In the genomic region with DNA sequence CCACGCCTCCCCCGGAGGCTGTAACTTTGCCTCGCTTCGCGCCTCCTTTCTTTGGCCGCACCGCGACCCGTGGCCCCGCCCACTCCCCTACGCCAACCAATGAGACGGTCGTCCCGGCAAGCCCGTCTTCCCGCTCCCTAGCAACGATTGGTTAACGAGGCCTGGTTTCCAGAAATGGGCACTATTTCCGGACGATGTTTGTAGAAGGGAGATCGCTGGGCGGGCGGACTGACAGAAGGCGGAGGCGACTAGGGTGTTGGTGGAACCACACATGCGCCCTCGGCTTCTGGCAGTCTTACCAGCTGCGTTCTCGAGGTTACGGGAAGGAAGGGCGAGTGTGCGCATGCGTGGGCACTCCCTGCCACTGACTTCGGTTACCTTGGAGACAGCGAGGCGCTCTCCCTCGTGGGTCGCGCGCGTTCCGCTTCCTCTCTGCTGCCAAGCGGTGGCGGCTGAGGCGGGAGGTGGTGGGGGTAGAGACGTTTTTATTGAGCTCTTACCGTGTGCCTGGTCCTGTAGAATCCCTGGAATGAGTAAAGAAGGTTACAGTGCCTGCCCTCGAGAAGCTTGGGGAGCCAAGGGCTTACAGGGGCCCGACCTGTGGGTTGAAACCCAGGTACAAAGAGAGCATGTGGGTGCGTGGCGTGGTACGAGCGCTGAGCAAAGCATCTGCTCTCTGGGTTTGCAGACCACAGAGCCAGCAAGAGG, we compare ENCODE assay signal across 1 cellular context.
TF ChIP-seq lines count a peak whose summit lies in the region.

No MANE protein-coding gene starts in this region.

TF ChIP-seq in HepG2, 621 proteins besides CTCF, POLR2A, EP300 and RAD21 (continued from another document and continues in another):
- TF ChIP-seq, protein P1, sequence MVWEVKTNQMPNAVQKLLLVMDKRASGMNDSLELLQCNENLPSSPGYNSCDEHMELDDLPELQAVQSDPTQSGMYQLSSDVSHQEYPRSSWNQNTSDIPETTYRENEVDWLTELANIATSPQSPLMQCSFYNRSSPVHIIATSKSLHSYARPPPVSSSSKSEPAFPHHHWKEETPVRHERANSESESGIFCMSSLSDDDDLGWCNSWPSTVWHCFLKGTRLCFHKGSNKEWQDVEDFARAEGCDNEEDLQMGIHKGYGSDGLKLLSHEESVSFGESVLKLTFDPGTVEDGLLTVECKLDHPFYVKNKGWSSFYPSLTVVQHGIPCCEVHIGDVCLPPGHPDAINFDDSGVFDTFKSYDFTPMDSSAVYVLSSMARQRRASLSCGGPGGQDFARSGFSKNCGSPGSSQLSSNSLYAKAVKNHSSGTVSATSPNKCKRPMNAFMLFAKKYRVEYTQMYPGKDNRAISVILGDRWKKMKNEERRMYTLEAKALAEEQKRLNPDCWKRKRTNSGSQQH (CRISPR knock-in tag; IDR thresholded peaks at IDR 0.05; ENCODE audit: low read depth) = 0 out of 2 replicates have a peak, but pooled peaks have one; percentile 61
- TF ChIP-seq IKZF5 (CRISPR knock-in tag; IDR thresholded peaks at IDR 0.05) (peak; percentile 87), BCLAF1 (IDR thresholded peaks at IDR 0.05) (no peak), SMARCC2 (IDR thresholded peaks at IDR 0.05) (no peak), CCDC6 (CRISPR knock-in tag; IDR thresholded peaks at IDR 0.05) (no peak), PAF1 (CRISPR knock-in tag; IDR thresholded peaks at IDR 0.05) (no peak), PHF20 (CRISPR knock-in tag; IDR thresholded peaks at IDR 0.05) (no peak), SAP130 (CRISPR knock-in tag; IDR thresholded peaks at IDR 0.05; ENCODE audit: low read depth) (peak; percentile 94), PHF21A (CRISPR knock-in tag; IDR thresholded peaks at IDR 0.05) (no peak), PHF5A (CRISPR knock-in tag; IDR thresholded peaks at IDR 0.05; ENCODE audit: low read depth, unreplicated experiment) (no peak), SMAD9 (CRISPR knock-in tag; IDR thresholded peaks at IDR 0.05) (no peak), NR2F1 (CRISPR knock-in tag; IDR thresholded peaks at IDR 0.05) (no peak), ZNF276 (CRISPR knock-in tag; IDR thresholded peaks at IDR 0.05; ENCODE audit: low read depth) (no peak; the same call in 1 of the 2 replicates), CERS6 (CRISPR knock-in tag; IDR thresholded peaks at IDR 0.05) (no peak), MAFG (CRISPR knock-in tag; IDR thresholded peaks at IDR 0.05) (no peak), ZUFSP (CRISPR knock-in tag; IDR thresholded peaks at IDR 0.05; ENCODE audit: borderline replicate concordance) (no peak), ZNF543 (CRISPR knock-in tag; IDR thresholded peaks at IDR 0.05) (peak; percentile 66; the same call in 1 of the 2 replicates), POGZ (CRISPR knock-in tag; IDR thresholded peaks at IDR 0.05) (peak; percentile 89), NFRKB (IDR thresholded peaks at IDR 0.05) (no peak), KLF16 (CRISPR knock-in tag; IDR thresholded peaks at IDR 0.05) (0 out of 4 replicates have a peak, but pooled peaks of 1 of the 2 experiments have one; percentile 43), MZF1 (CRISPR knock-in tag; IDR thresholded peaks at IDR 0.05; ENCODE audit: borderline replicate concordance) (no peak), AFF4 (CRISPR knock-in tag; IDR thresholded peaks at IDR 0.05) (no peak), HIVEP1 (CRISPR knock-in tag; IDR thresholded peaks at IDR 0.05) (no peak; the same call in 1 of the 2 replicates), MBD4 (IDR thresholded peaks at IDR 0.05; ENCODE audit: borderline replicate concordance, low read length) (no peak), ZNF460 (CRISPR knock-in tag; IDR thresholded peaks at IDR 0.05; ENCODE audit: borderline replicate concordance) (no peak), MBNL3 (CRISPR knock-in tag; conservative IDR thresholded peaks at IDR 0.05) (no peak), ZNF512 (CRISPR knock-in tag; IDR thresholded peaks at IDR 0.05) (no peak), TCF7 (IDR thresholded peaks at IDR 0.05; ENCODE audit: low read depth) (no peak), HMG20A (CRISPR knock-in tag; IDR thresholded peaks at IDR 0.05; ENCODE audit: borderline replicate concordance) (no peak), ZSCAN20 (CRISPR knock-in tag; IDR thresholded peaks at IDR 0.05; ENCODE audit: borderline replicate concordance) (no peak), ZNF607 (CRISPR knock-in tag; IDR thresholded peaks at IDR 0.05; ENCODE audit: borderline replicate concordance) (no peak; the same call in 1 of the 2 replicates), MAFK (conservative IDR thresholded peaks at IDR 0.05 in 1 of 2, IDR thresholded peaks at IDR 0.05 in 1 of 2; ENCODE audit: low read length in 2 of 2) (no peak)
- TF ChIP-seq, protein P2, sequence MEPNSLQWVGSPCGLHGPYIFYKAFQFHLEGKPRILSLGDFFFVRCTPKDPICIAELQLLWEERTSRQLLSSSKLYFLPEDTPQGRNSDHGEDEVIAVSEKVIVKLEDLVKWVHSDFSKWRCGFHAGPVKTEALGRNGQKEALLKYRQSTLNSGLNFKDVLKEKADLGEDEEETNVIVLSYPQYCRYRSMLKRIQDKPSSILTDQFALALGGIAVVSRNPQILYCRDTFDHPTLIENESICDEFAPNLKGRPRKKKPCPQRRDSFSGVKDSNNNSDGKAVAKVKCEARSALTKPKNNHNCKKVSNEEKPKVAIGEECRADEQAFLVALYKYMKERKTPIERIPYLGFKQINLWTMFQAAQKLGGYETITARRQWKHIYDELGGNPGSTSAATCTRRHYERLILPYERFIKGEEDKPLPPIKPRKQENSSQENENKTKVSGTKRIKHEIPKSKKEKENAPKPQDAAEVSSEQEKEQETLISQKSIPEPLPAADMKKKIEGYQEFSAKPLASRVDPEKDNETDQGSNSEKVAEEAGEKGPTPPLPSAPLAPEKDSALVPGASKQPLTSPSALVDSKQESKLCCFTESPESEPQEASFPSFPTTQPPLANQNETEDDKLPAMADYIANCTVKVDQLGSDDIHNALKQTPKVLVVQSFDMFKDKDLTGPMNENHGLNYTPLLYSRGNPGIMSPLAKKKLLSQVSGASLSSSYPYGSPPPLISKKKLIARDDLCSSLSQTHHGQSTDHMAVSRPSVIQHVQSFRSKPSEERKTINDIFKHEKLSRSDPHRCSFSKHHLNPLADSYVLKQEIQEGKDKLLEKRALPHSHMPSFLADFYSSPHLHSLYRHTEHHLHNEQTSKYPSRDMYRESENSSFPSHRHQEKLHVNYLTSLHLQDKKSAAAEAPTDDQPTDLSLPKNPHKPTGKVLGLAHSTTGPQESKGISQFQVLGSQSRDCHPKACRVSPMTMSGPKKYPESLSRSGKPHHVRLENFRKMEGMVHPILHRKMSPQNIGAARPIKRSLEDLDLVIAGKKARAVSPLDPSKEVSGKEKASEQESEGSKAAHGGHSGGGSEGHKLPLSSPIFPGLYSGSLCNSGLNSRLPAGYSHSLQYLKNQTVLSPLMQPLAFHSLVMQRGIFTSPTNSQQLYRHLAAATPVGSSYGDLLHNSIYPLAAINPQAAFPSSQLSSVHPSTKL (CRISPR knock-in tag; IDR thresholded peaks at IDR 0.05) = no peak
- TF ChIP-seq, protein P3, sequence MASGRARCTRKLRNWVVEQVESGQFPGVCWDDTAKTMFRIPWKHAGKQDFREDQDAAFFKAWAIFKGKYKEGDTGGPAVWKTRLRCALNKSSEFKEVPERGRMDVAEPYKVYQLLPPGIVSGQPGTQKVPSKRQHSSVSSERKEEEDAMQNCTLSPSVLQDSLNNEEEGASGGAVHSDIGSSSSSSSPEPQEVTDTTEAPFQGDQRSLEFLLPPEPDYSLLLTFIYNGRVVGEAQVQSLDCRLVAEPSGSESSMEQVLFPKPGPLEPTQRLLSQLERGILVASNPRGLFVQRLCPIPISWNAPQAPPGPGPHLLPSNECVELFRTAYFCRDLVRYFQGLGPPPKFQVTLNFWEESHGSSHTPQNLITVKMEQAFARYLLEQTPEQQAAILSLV (CRISPR knock-in tag; IDR thresholded peaks at IDR 0.05; ENCODE audit: borderline replicate concordance) = no peak
